Comparison of ENCODE assay signal across 22 cellular contexts in genomic region chr19:44628793-44629192, GRCh38. TPM values are rescaled to one million over a fixed set of nuclear protein-coding genes. Genes with fewer than 3 reads are reported as not detected.
"Had no signal": no experiment of that assay in that cellular context is flagged by ENCODE, and none has a peak within 500 bp of the region (broad histone marks: within the 10 kb centered on the region; RNA-seq: fewer than 3 reads in every experiment).

No MANE protein-coding gene starts in this region.

- H3K4me3 ChIP-seq: MG63, SJSA1, SK-N-MC had no signal

- H3K27ac ChIP-seq: HL-60, SJSA1, SK-N-MC had no signal

- H3K27me3 ChIP-seq: MG63, SJSA1 had no signal

- DNase-seq: Karpas-422, KG1, MG63, NCI-H1092, NCI-H1105 treated with DMSO at 0.1 percent for 48 hours, NCI-H1436, NCI-H187, NCI-H2029, NCI-H2081 treated with DMSO at 0.1 percent for 48 hours, NCI-H2171, NCI-H226, NCI-H446, NCI-H510A, NCI-H524 treated with DMSO at 0.1 percent for 48 hours, NCI-H69, NCI-H774, Right ventricle myocardium superior, RPMI8226, SIG-M5 had no signal

RNA-seq across cellular contexts. Expression of gene IGSF23, which starts 15.4 kb away (rescaled TPM):
- total RNA-seq: Right ventricle myocardium superior had no signal
